Comparison of ENCODE assay signal across 8 cellular contexts in genomic region chr19:510606-511100, GRCh38. TPM values are rescaled to one million over a fixed set of nuclear protein-coding genes. Genes with fewer than 3 reads are reported as not detected.
DNase-seq lines count a peak whose midpoint lies in the region; ATAC-seq and TF ChIP-seq lines count a peak whose summit lies in the region.

No MANE protein-coding gene starts in this region.

- no peak for TF ChIP-seq POLR2A in spleen (IDR thresholded peaks at IDR 0.05)

- no peak overlapping the region for H3K9ac ChIP-seq in mammary epithelial cell (ENCODE audit: insufficient read depth, low read length)

- H3K4me3 ChIP-seq in CD8-positive, alpha-beta T cell (ENCODE audit: low read depth, low read length), result peak overlapping the region; percentile 68
- no peak overlapping the region for H3K4me3 ChIP-seq in HAP-1
- no peak overlapping the region for H3K4me3 ChIP-seq in WI38 (ENCODE audit: low read depth, low read length)
- H3K4me3 ChIP-seq in mammary epithelial cell (replicated peaks in 1 of 3; ENCODE audit: insufficient read depth in 1 of 3, low read depth in 2 of 3, low read length in 3 of 3), result no peak overlapping the region
- peak overlapping the region in 7 of 8 donors; percentile 5 to 62 (median 26) for H3K4me3 ChIP-seq in spleen

- in situ Hi-C loops in HAP-1 (cut with MboI; ENCODE audit: low sequenced_read_pairs) (no loop called here), mammary epithelial cell (cut with MboI; ENCODE audit: low sequenced_read_pairs in 2 of 2) (no loop called here)

- no peaks in the 10 kb centered on the region for H3K27me3 Mint-ChIP-seq in CD8-positive, alpha-beta T cell (ENCODE audit: low read depth)
- peaks cover 14 to 31% (median 23%) of the 10 kb centered on the region in 3 donors for H3K27me3 Mint-ChIP-seq in immature natural killer cell (ENCODE audit: low read depth in 3 of 3)

- H3K4me3 Mint-ChIP-seq in CD8-positive, alpha-beta T cell, result peak overlapping the region; percentile 82
- H3K4me3 Mint-ChIP-seq in immature natural killer cell, result peak overlapping the region; percentile 83 to 92 (median 88)

- BruUV-seq in mammary epithelial cell (replicated peaks; lab: Mats Ljungman, UMichigan), result no TSS peak

- WGBS in mammary epithelial cell (ENCODE audit: low coverage, missing lambda C conversion rate), result 44% methylated on average over 10 of the region's 21 CpGs
- 4 to 10% (median 6%) methylated on average over 18 to 21 of the region's 21 CpGs for WGBS in spleen, 5 donors

- peaks cover 17% of the 10 kb centered on the region for H3K36me3 Mint-ChIP-seq in CD8-positive, alpha-beta T cell
- H3K36me3 Mint-ChIP-seq in immature natural killer cell, result no peaks in the 10 kb centered on the region

- H3K4me1 ChIP-seq in CD8-positive, alpha-beta T cell (ENCODE audit: insufficient read depth, low read length), result peaks cover 72% of the 10 kb centered on the region
- H3K4me1 ChIP-seq in HAP-1 (peaks cover 12% of the 10 kb centered on the region), mammary epithelial cell (ENCODE audit: insufficient read depth, low read length) (peaks cover 23% of the 10 kb centered on the region), spleen (peaks cover 15 to 69% (median 51%) of the 10 kb centered on the region in 6 donors)

- POLR2A ChIA-PET in CD8-positive, alpha-beta T cell (lab: Charles Lee), result interaction anchor here (0.7 to 2.7 kb wide), 14 partner anchors 10 to 152 kb away, joined by 3 to 22 read pairs (median 4); partner anchors contain the start of genes BSG, CDC34 and RNF126

- H3K36me3 ChIP-seq in CD8-positive, alpha-beta T cell (ENCODE audit: insufficient read depth, low read length), result no peaks in the 10 kb centered on the region
- peaks cover 3% of the 10 kb centered on the region; the same call in 1 of the 2 replicates for H3K36me3 ChIP-seq in HAP-1 (replicated peaks)
- no peaks in the 10 kb centered on the region for H3K36me3 ChIP-seq in mammary epithelial cell (ENCODE audit: insufficient read depth, low read length)
- H3K36me3 ChIP-seq in spleen, result peaks cover 0 to 10% (median 0%) of the 10 kb centered on the region in 6 donors

- CTCF ChIA-PET in CD8-positive, alpha-beta T cell (lab: Charles Lee), result interaction anchor here (0.7 to 3.2 kb wide), 26 partner anchors 9 to 246 kb away, joined by 3 to 38 read pairs (median 4); partner anchors contain the start of genes BSG, CDC34 and MADCAM1
- CTCF ChIA-PET in mammary epithelial cell (lab: Charles Lee; ENCODE audit: low non-redundant PET), result interaction anchor here (0.6 to 0.9 kb wide), 3 partner anchors 18 to 242 kb away, joined by 3 to 6 read pairs (median 3); no protein-coding TSS in a partner anchor

- H4K20me1 ChIP-seq in mammary epithelial cell (ENCODE audit: insufficient read depth, low read length), result no peaks in the 10 kb centered on the region

- H3K27ac Mint-ChIP-seq in CD8-positive, alpha-beta T cell, result peak overlapping the region; percentile 97
- H3K27ac Mint-ChIP-seq in immature natural killer cell, result peak overlapping the region; percentile 98 to 100 (median 99)

- no peaks in the 10 kb centered on the region for H3K27me3 ChIP-seq in CD8-positive, alpha-beta T cell (ENCODE audit: insufficient read depth, low read length)
- H3K27me3 ChIP-seq in HAP-1 (ENCODE audit: low read depth) (no peaks in the 10 kb centered on the region), mammary epithelial cell (ENCODE audit: insufficient read depth, low read length) (no peaks in the 10 kb centered on the region), spleen (replicated peaks in 1 of 7) (no peaks in the 10 kb centered on the region)

- H3K4me2 ChIP-seq in mammary epithelial cell (ENCODE audit: insufficient read depth, low read depth, low read length), result peak overlapping the region; percentile 28

- DNase-seq in CD8-positive, alpha-beta T cell, result peak; percentile 87 to 96 (median 93)
- peak; percentile 75 to 93 for DNase-seq in HAP-1 (ENCODE audit: low spot score in 2 of 2)
- peak; percentile 83 for DNase-seq in NCI-H2171 (lab: John Stamatoyannopoulos, UW)
- DNase-seq in mammary epithelial cell, result peak; percentile 66
- peak; percentile 89 to 91 (median 90) for DNase-seq in immature natural killer cell
- peak; percentile 97 for DNase-seq in spleen

- intact Hi-C loops in CD8-positive, alpha-beta T cell (cut with DNase I, micrococcal nuclease), result loop anchor here (1.0 to 10.0 kb wide), 7 partner anchors 21 to 213 kb away; partner anchors contain the start of genes BSG (in 2 of the 2), CDC34 (in 2 of the 2), FGF22 (in 1 of the 2) and RNF126 (in 1 of the 2)
- intact Hi-C loops in mammary epithelial cell (cut with micrococcal nuclease), result no loop called here
- intact Hi-C loops in spleen (cut with DNase I; ENCODE audit: low total_unique reads), result no loop called here

- H3K27ac ChIP-seq in CD8-positive, alpha-beta T cell (ENCODE audit: low read depth, low read length), result peak overlapping the region; percentile 96
- H3K27ac ChIP-seq in mammary epithelial cell (ENCODE audit: insufficient read depth, low read depth, low read length) (no peak overlapping the region), spleen (peak overlapping the region; percentile 58 to 90 (median 84))

- no peaks in the 10 kb centered on the region for H3K9me3 ChIP-seq in CD8-positive, alpha-beta T cell (ENCODE audit: low read length)
- H3K9me3 ChIP-seq in HAP-1 (no peaks in the 10 kb centered on the region), mammary epithelial cell (replicated peaks; ENCODE audit: insufficient read depth, low read length) (no peaks in the 10 kb centered on the region), spleen (no peaks in the 10 kb centered on the region)

- peaks cover 17% of the 10 kb centered on the region for H3K79me2 ChIP-seq in mammary epithelial cell (ENCODE audit: insufficient read depth, low read length)

- peaks cover 52% of the 10 kb centered on the region for H3K4me1 Mint-ChIP-seq in CD8-positive, alpha-beta T cell (ENCODE audit: low read depth)
- H3K4me1 Mint-ChIP-seq in immature natural killer cell, result peaks cover 51 to 54% of the 10 kb centered on the region in 2 donors

- no peaks in the 10 kb centered on the region for H3K9me3 Mint-ChIP-seq in CD8-positive, alpha-beta T cell
- H3K9me3 Mint-ChIP-seq in immature natural killer cell, result no peaks in the 10 kb centered on the region

- TF ChIP-seq CTCF in CD8-positive, alpha-beta T cell (IDR thresholded peaks at IDR 0.05), result peak; percentile 100
- TF ChIP-seq CTCF in WI38 (IDR thresholded peaks at IDR 0.05; ENCODE audit: low read depth, low read length) (peak; percentile 98), mammary epithelial cell (conservative IDR thresholded peaks at IDR 0.05 in 1 of 2, IDR thresholded peaks at IDR 0.05 in 1 of 2; ENCODE audit: extremely low read depth in 1 of 2, insufficient read depth in 1 of 2, low read depth in 1 of 2, low read length in 2 of 2) (peak; percentile 92 to 97), spleen (IDR thresholded peaks at IDR 0.05 in 8 of 11, conservative IDR thresholded peaks at IDR 0.05 in 3 of 11) (peak; percentile 99 to 100 (median 99))

- no peak overlapping the region for H2AFZ ChIP-seq in mammary epithelial cell (ENCODE audit: low read depth, low read length)

- peak; percentile 57 for ATAC-seq in CD8-positive, alpha-beta T cell
- ATAC-seq in GM21360 (IDR thresholded peaks at IDR 0.05; ENCODE audit: unreplicated experiment), result no peak

- dilution Hi-C loops in mammary epithelial cell (cut with HindIII; ENCODE audit: low sequenced_read_pairs), result no loop called here

RNA-seq across cellular contexts. Expression of gene TPGS1, which starts 3.4 kb away (rescaled TPM):
- 10 to 100 TPM; 17.3 to 19.5 TPM for total RNA-seq in CD8-positive, alpha-beta T cell
- total RNA-seq in mammary epithelial cell (10 to 100 TPM; 15.2 to 29.2 TPM), spleen (10 to 100 TPM; 16.1 to 23.7 (median 19.5) TPM)
- polyA plus RNA-seq in mammary epithelial cell (4.2 TPM), immature natural killer cell (10 to 100 TPM; 28.8 to 63.6 (median 37.0) TPM), spleen (10 to 100 TPM in 2 of 3 donors, 1 to 10 TPM in 1; 9.8 to 24.4 (median 19.4) TPM)
- 1.4 TPM for polyA minus RNA-seq in mammary epithelial cell

RNA-seq across cellular contexts. Expression of gene MADCAM1, which starts 14.4 kb away (rescaled TPM):
- total RNA-seq in CD8-positive, alpha-beta T cell, result under 1 TPM in 1 of 2 experiments, not detected in 1; 0.19 TPM
- total RNA-seq in mammary epithelial cell (under 1 TPM in 1 of 2 donors, not detected in 1; 0.33 TPM), spleen (10 to 100 TPM in 3 of 7 donors, 1 to 10 TPM in 4; 5.1 to 33.6 (median 5.9) TPM)
- polyA plus RNA-seq in mammary epithelial cell (0.02 TPM), immature natural killer cell (under 1 TPM in 1 of 3 donors, not detected in 2; 0.30 TPM), spleen (10 to 100 TPM in 1 of 3 donors, 1 to 10 TPM in 2; 3.0 to 23.9 (median 3.4) TPM)
- not detected for polyA minus RNA-seq in mammary epithelial cell

RNA-seq across cellular contexts. Expression of gene CDC34, which starts 20.9 kb away (rescaled TPM):
- 10 to 100 TPM; 37.1 to 45.8 TPM for total RNA-seq in CD8-positive, alpha-beta T cell
- 10 to 100 TPM; 52.8 to 68.5 TPM for total RNA-seq in mammary epithelial cell
- 50.3 TPM for polyA plus RNA-seq in mammary epithelial cell
- polyA minus RNA-seq in mammary epithelial cell, result 24.4 TPM
- polyA plus RNA-seq in immature natural killer cell, result 10 to 100 TPM; 40.6 to 57.7 (median 48.5) TPM
- total RNA-seq in spleen, result 10 to 100 TPM; 36.5 to 52.4 (median 48.3) TPM
- polyA plus RNA-seq in spleen, result 10 to 100 TPM; 35.9 to 83.9 (median 68.7) TPM

RNA-seq across cellular contexts. Expression of gene GZMM, which starts 33.2 kb away (rescaled TPM):
- total RNA-seq in CD8-positive, alpha-beta T cell, result 100 to 1,000 TPM; 117 to 119 TPM
- not detected for total RNA-seq in mammary epithelial cell
- polyA plus RNA-seq in mammary epithelial cell, result not detected
- polyA minus RNA-seq in mammary epithelial cell, result not detected
- polyA plus RNA-seq in immature natural killer cell, result 100 to 1,000 TPM; 584 to 982 (median 652) TPM
- total RNA-seq in spleen, result 10 to 100 TPM in 4 of 7 donors, 1 to 10 TPM in 3; 3.9 to 19.5 (median 13.5) TPM
- polyA plus RNA-seq in spleen, result 10 to 100 TPM in 2 of 3 donors, 1 to 10 TPM in 1; 9.4 to 19.1 (median 16.3) TPM

RNA-seq across cellular contexts. Expression of gene SHC2, which starts 49.8 kb away (rescaled TPM):
- total RNA-seq in CD8-positive, alpha-beta T cell, result 1 to 10 TPM; 6.1 to 6.6 TPM
- total RNA-seq in mammary epithelial cell (1 to 10 TPM in 1 of 2 donors, under 1 TPM in 1; 0.68 to 1.3 TPM), spleen (10 to 100 TPM; 25.5 to 90.1 (median 43.2) TPM)
- polyA plus RNA-seq in mammary epithelial cell (0.10 TPM), immature natural killer cell (not detected), spleen (100 to 1,000 TPM in 1 of 3 donors, 10 to 100 TPM in 2; 19.6 to 123 (median 78.5) TPM)
- not detected for polyA minus RNA-seq in mammary epithelial cell

Comparison
In these comparisons a context has a peak if more than half of its experiments do, and no peak if none do; other contexts are left out.
1. H3K4me3 ChIP-seq: peak in CD8-positive, alpha-beta T cell (single experiment) and spleen (7 of 8); none in HAP-1 (single experiment), WI38 (single experiment) and mammary epithelial cell (0 of 3).
2. RNA of gene MADCAM1, which starts 14.4 kb away (total RNA-seq): 5.1 to 33.6 TPM in spleen; 0.33 TPM in mammary epithelial cell and 0.19 TPM in CD8-positive, alpha-beta T cell; every median in the first group is over 4 times any median in the second.
3. intact Hi-C loops: an anchor here in CD8-positive, alpha-beta T cell (1.0 to 10.0 kb wide); none called in mammary epithelial cell and spleen.
4. Peak in every context shown above with its lines, with median percentiles within 50 percentile points of each other: DNase-seq and CTCF ChIP-seq.